In genomic region chr1:36350659-36351171, GRCh38 we compare ENCODE assay signal across 8 cellular contexts. TPM values are rescaled to one million over a fixed set of nuclear protein-coding genes. Genes with fewer than 3 reads are reported as not detected.
A peak's percentile ranks its signal among the peaks of the same experiment; 100 is the strongest.
DNase-seq lines count a peak whose midpoint lies in the region; ATAC-seq and TF ChIP-seq lines count a peak whose summit lies in the region.

No MANE protein-coding gene starts in this region.

- TF ChIP-seq CTCF in BE2C (IDR thresholded peaks at IDR 0.05; ENCODE audit: low read depth, low read length) (no peak), GM13976 (IDR thresholded peaks at IDR 0.05; ENCODE audit: borderline replicate concordance, control extremely low read depth, extremely low read depth, insufficient read depth, missing control alignments) (no peak)

- DNase-seq in Ammon's horn (ENCODE audit: low spot score) (peak; percentile 21), left lobe of liver (ENCODE audit: low spot score) (no peak), BE2C (no peak), GM13976 (ENCODE audit: low spot score) (no peak)
- peak; percentile 55 for DNase-seq in stimulated activated naive CD8-positive, alpha-beta T cell treated with anti-CD3 and anti-CD28 coated beads, Interleukin-15, Interleukin-2, amounts not matched to agents 100 U/mL and 50 U/mL, for 24 hours

- H3K36me3 ChIP-seq in BE2C: peaks cover 7% of the 10 kb centered on the region; the same call in 1 of the 2 replicates

- H3K27ac ChIP-seq in angular gyrus (ENCODE audit: low read depth, low read length): peak overlapping the region; percentile 15

- in situ Hi-C loops in GM13976 (cut with MboI; ENCODE audit: low sequenced_read_pairs, unreplicated experiment): no loop called here

- no peaks in the 10 kb centered on the region for H3K27me3 ChIP-seq in BE2C

- H3K4me1 ChIP-seq in BE2C: peaks cover 9% of the 10 kb centered on the region

- peak; percentile 77 for ATAC-seq in SK-N-SH treated with all-trans-retinoic acid at 6 μM for 48 hours
- ATAC-seq in left lobe of liver: peak; percentile 14
- peak; percentile 83 for ATAC-seq in stimulated activated naive CD8-positive, alpha-beta T cell treated with anti-CD3 and anti-CD28 coated beads, Interleukin-15, Interleukin-2, amounts not matched to agents 100 U/mL and 50 U/mL, for 24 hours
- no peak for ATAC-seq in GM18909 (IDR thresholded peaks at IDR 0.05; ENCODE audit: poor library complexity, unreplicated experiment)

- no peak overlapping the region for H3K4me3 ChIP-seq in BE2C (ENCODE audit: low read depth, low read length)

- no peaks in the 10 kb centered on the region for H3K9me3 ChIP-seq in BE2C

TF ChIP-seq in SK-N-SH treated with all-trans-retinoic acid at 6 μM for 48 hours, 23 proteins besides CTCF, POLR2A, EP300 and RAD21:
- TF ChIP-seq ZNF565 (CRISPR knock-in tag; conservative IDR thresholded peaks at IDR 0.05; ENCODE audit: low read depth): no peak
- TF ChIP-seq CREB5 (CRISPR knock-in tag; IDR thresholded peaks at IDR 0.05; ENCODE audit: low read depth): no peak
- TF ChIP-seq TOX (CRISPR knock-in tag; IDR thresholded peaks at IDR 0.05; ENCODE audit: borderline replicate concordance): no peak
- TF ChIP-seq ZFP30 (CRISPR knock-in tag; IDR thresholded peaks at IDR 0.05): no peak
- TF ChIP-seq ARNTL (CRISPR knock-in tag; IDR thresholded peaks at IDR 0.05; ENCODE audit: borderline replicate concordance, low read depth): no peak
- no peak for TF ChIP-seq ZNF8 (CRISPR knock-in tag; IDR thresholded peaks at IDR 0.05)
- no peak for TF ChIP-seq GLIS3 (CRISPR knock-in tag; IDR thresholded peaks at IDR 0.05)
- TF ChIP-seq ZFP3 (CRISPR knock-in tag; IDR thresholded peaks at IDR 0.05): 0 out of 2 replicates have a peak, but pooled peaks have one; percentile 16
- no peak for TF ChIP-seq SNAI2 (CRISPR knock-in tag; IDR thresholded peaks at IDR 0.05)
- no peak for TF ChIP-seq RARB (CRISPR knock-in tag; IDR thresholded peaks at IDR 0.05)
- 0 out of 2 replicates have a peak, but pooled peaks have one; percentile 15 for TF ChIP-seq CSDC2 (CRISPR knock-in tag; IDR thresholded peaks at IDR 0.05)
- TF ChIP-seq ZNF70 (CRISPR knock-in tag; IDR thresholded peaks at IDR 0.05): no peak
- no peak for TF ChIP-seq OSR1 (CRISPR knock-in tag; IDR thresholded peaks at IDR 0.05)
- TF ChIP-seq TSHZ2 (CRISPR knock-in tag; IDR thresholded peaks at IDR 0.05): no peak
- TF ChIP-seq ISL1 (CRISPR knock-in tag; IDR thresholded peaks at IDR 0.05): no peak
- no peak for TF ChIP-seq BACH2 (CRISPR knock-in tag; IDR thresholded peaks at IDR 0.05; ENCODE audit: borderline replicate concordance)
- no peak for TF ChIP-seq ZC3H10 (CRISPR knock-in tag; IDR thresholded peaks at IDR 0.05)
- TF ChIP-seq TCF4 (CRISPR knock-in tag; IDR thresholded peaks at IDR 0.05; ENCODE audit: borderline replicate concordance): no peak

RNA-seq across cellular contexts. Expression of gene EVA1B, which starts 27.3 kb away (rescaled TPM):
- 4.8 TPM for total RNA-seq in left lobe of liver
- polyA plus RNA-seq in BE2C (2012; ENCODE audit: insufficient read depth, insufficient read length, low read depth): 6.5 TPM

RNA-seq across cellular contexts. Expression of gene STK40, which starts 35.0 kb away (rescaled TPM):
- 31.6 TPM for total RNA-seq in left lobe of liver
- polyA plus RNA-seq in BE2C (2012; ENCODE audit: insufficient read depth, insufficient read length, low read depth): 49.4 TPM

RNA-seq across cellular contexts. Expression of gene SH3D21, which starts 44.5 kb away (rescaled TPM):
- total RNA-seq in left lobe of liver: 1.5 TPM
- polyA plus RNA-seq in BE2C (2012; ENCODE audit: insufficient read depth, insufficient read length, low read depth): 1.9 TPM

RNA-seq across cellular contexts. Expression of gene LSM10, which starts 47.0 kb away (rescaled TPM):
- 20.9 TPM for total RNA-seq in left lobe of liver
- 119 TPM for polyA plus RNA-seq in BE2C (2012; ENCODE audit: insufficient read depth, insufficient read length, low read depth)

Comparison
In these comparisons a context has a peak if more than half of its experiments do, and no peak if none do; other contexts are left out.
1. DNase-seq: peak in Ammon's horn (single experiment) and stimulated activated naive CD8-positive, alpha-beta T cell treated with anti-CD3 and anti-CD28 coated beads, Interleukin-15, Interleukin-2, amounts not matched to agents 100 U/mL and 50 U/mL, for 24 hours (single experiment); none in left lobe of liver (single experiment), BE2C (single experiment) and GM13976 (single experiment).